Comparison of ENCODE assay signal across 26 cellular contexts in the genomic region with DNA sequence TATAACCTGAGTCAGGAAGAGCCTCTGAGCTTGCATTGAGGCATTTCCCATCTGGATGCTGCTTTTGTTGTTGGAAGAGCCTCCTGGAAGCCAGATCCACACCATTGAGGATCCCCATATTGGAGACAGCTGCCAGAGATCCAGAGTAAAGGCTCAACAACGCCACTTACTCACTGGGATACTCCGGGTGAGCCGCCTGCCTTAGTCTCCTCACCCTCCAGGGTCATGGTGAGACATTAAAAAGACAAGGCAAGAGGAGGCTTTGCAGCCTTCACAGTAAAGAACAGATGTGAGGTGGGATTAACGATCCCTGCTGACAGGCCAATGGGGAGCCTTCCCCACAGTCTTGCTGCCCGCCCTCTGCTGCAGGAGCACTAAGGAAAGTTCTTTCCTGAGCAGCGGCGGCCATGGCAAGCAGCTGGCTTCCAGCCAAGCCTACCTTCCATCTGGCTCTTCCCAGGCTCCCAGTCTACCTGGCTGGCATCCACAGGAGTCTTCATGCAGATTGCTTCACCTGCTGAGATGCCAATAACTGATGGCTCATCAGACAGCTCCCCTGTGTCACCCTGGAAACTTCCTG.
A peak's percentile ranks its signal among the peaks of the same experiment; 100 is the strongest.
DNase-seq lines count a peak whose midpoint lies in the region; ATAC-seq and TF ChIP-seq lines count a peak whose summit lies in the region.
"Had no signal": no experiment of that assay in that cellular context is flagged by ENCODE, and none has a peak within 500 bp of the region (broad histone marks: within the 10 kb centered on the region; RNA-seq: fewer than 3 reads in every experiment).

No MANE protein-coding gene starts in this region.

- no peaks in the 10 kb centered on the region for H3K4me1 ChIP-seq in endodermal cell (ENCODE audit: control insufficient read depth, insufficient read depth, low read length)
- H3K4me1 ChIP-seq: heart left ventricle, sigmoid colon, tibial artery had no signal

- no peak overlapping the region for H3K27ac Mint-ChIP-seq in endodermal cell
- H3K27ac Mint-ChIP-seq: activated CD8-positive, alpha-beta T cell treated with anti-CD3 and anti-CD28 coated beads for 36 hours; activated naive CD8-positive, alpha-beta T cell treated with anti-CD3 and anti-CD28 coated beads, Interleukin-2, amount 10 ng/mL, durations not matched to agents 7 days and 5 days; CD14-positive monocyte; progenitor cell of endocrine pancreas; stimulated activated naive CD8-positive, alpha-beta T cell treated with anti-CD3 and anti-CD28 coated beads, Interleukin-15, Interleukin-2, amounts not matched to agents 100 ng/mL and 50 ng/mL, for 24 hours; T-cell had no signal

- no peak for TF ChIP-seq RAD21 in Ishikawa (IDR thresholded peaks at IDR 0.05; ENCODE audit: low read depth)

- 75 to 80% methylated on average over 4 to 7 of the region's 7 CpGs for WGBS in endodermal cell (ENCODE audit: insufficient coverage in 1 of 2, insufficient read length in 1 of 2), 2 experiments

- no peak for TF ChIP-seq POLR2A in erythroblast (IDR thresholded peaks at IDR 0.05; ENCODE audit: low read length)

- H3K9me3 Mint-ChIP-seq in endodermal cell: no peaks in the 10 kb centered on the region
- H3K9me3 Mint-ChIP-seq: activated CD8-positive, alpha-beta T cell treated with anti-CD3 and anti-CD28 coated beads for 36 hours; activated naive CD8-positive, alpha-beta T cell treated with anti-CD3 and anti-CD28 coated beads, Interleukin-2, amount 10 ng/mL, durations not matched to agents 7 days and 5 days; neural crest cell; stimulated activated naive CD8-positive, alpha-beta T cell treated with anti-CD3 and anti-CD28 coated beads, Interleukin-15, Interleukin-2, amounts not matched to agents 100 ng/mL and 50 ng/mL, for 24 hours; T-cell had no signal

- H3K27me3 ChIP-seq in endodermal cell (ENCODE audit: control insufficient read depth, insufficient read depth, low read length, poor library complexity, severe bottlenecking): no peaks in the 10 kb centered on the region
- H3K27me3 ChIP-seq: sigmoid colon, tibial artery had no signal

- H3K36me3 ChIP-seq in endodermal cell (ENCODE audit: control insufficient read depth, insufficient read depth, low read length): no peaks in the 10 kb centered on the region
- H3K36me3 ChIP-seq: heart left ventricle, sigmoid colon, tibial artery had no signal

- H3K4me3 ChIP-seq in endodermal cell (ENCODE audit: low read length): no peak overlapping the region
- H3K4me3 ChIP-seq: heart left ventricle, sigmoid colon, tibial artery had no signal

- no peak overlapping the region for H3K9ac ChIP-seq in endodermal cell (ENCODE audit: extremely low read depth, low read length, poor library complexity, severe bottlenecking)

- no peaks in the 10 kb centered on the region for H3K9me3 ChIP-seq in endodermal cell (ENCODE audit: control insufficient read depth, low read length)
- H3K9me3 ChIP-seq: heart left ventricle, sigmoid colon, tibial artery had no signal

- H3K27ac ChIP-seq in endodermal cell (ENCODE audit: low read depth, low read length): no peak overlapping the region
- H3K27ac ChIP-seq: heart left ventricle, sigmoid colon, tibial artery had no signal

- H3K36me3 Mint-ChIP-seq in endodermal cell (ENCODE audit: low read depth): no peaks in the 10 kb centered on the region
- H3K36me3 Mint-ChIP-seq: activated naive CD8-positive, alpha-beta T cell treated with anti-CD3 and anti-CD28 coated beads, Interleukin-2, amount 10 ng/mL, durations not matched to agents 7 days and 5 days; CD14-positive monocyte; T-cell had no signal

- no peak for ATAC-seq in GM21786 (IDR thresholded peaks at IDR 0.05; ENCODE audit: unreplicated experiment)
- ATAC-seq: activated CD8-positive, alpha-beta T cell treated with anti-CD3 and anti-CD28 coated beads for 36 hours; heart left ventricle; left cardiac atrium; T-cell had no signal

- DNase-seq in COR-L47 (lab: John Stamatoyannopoulos, UW): peak; percentile 69
- DNase-seq in NCI-H524 treated with DMSO at 0.1 percent for 48 hours (lab: John Stamatoyannopoulos, UW): peak; percentile 90
- DNase-seq in endodermal cell: peak; percentile 50
- no peak for DNase-seq in COLO829 (ENCODE audit: low spot score)
- DNase-seq in erythroblast (lab: John Stamatoyannopoulos, UW): no peak
- no peak for DNase-seq in EL
- DNase-seq: activated CD4-positive, alpha-beta T cell treated with anti-CD3 and anti-CD28 coated beads for 1 hour; activated CD8-positive, alpha-beta T cell treated with anti-CD3 and anti-CD28 coated beads for 36 hours; activated effector memory CD4-positive, alpha-beta T cell treated with Interleukin-2 at 50 U/mL for 16 hours; activated naive CD8-positive, alpha-beta T cell treated with anti-CD3 and anti-CD28 coated beads, Interleukin-2, amount 10 ng/mL, durations not matched to agents 7 days and 5 days; heart left ventricle; left cardiac atrium; mammary epithelial cell; NCI-H187 treated with DMSO at 0.1 percent for 48 hours; NCI-H774; OCI-M1; SIG-M5; sigmoid colon; T-cell; tibial artery had no signal

- no peaks in the 10 kb centered on the region for H3K27me3 Mint-ChIP-seq in endodermal cell (ENCODE audit: insufficient read depth)
- H3K27me3 Mint-ChIP-seq: activated naive CD8-positive, alpha-beta T cell treated with anti-CD3 and anti-CD28 coated beads, Interleukin-2, amount 10 ng/mL, durations not matched to agents 7 days and 5 days; stimulated activated naive CD8-positive, alpha-beta T cell treated with anti-CD3 and anti-CD28 coated beads, Interleukin-15, Interleukin-2, amounts not matched to agents 100 ng/mL and 50 ng/mL, for 24 hours had no signal

- no peak for TF ChIP-seq CTCF in endodermal cell (conservative IDR thresholded peaks at IDR 0.05)

- TF ChIP-seq EP300 in Ishikawa (IDR thresholded peaks at IDR 0.05; ENCODE audit: borderline replicate concordance): no peak

- H3K4me3 Mint-ChIP-seq in endodermal cell: no peak overlapping the region
- H3K4me3 Mint-ChIP-seq: activated CD8-positive, alpha-beta T cell treated with anti-CD3 and anti-CD28 coated beads for 36 hours; activated naive CD8-positive, alpha-beta T cell treated with anti-CD3 and anti-CD28 coated beads, Interleukin-2, amount 10 ng/mL, durations not matched to agents 7 days and 5 days; CD14-positive monocyte; neural crest cell; stimulated activated naive CD8-positive, alpha-beta T cell treated with anti-CD3 and anti-CD28 coated beads, Interleukin-15, Interleukin-2, amounts not matched to agents 100 ng/mL and 50 ng/mL, for 24 hours; T-cell had no signal

- no peaks in the 10 kb centered on the region for H3K4me1 Mint-ChIP-seq in endodermal cell
- H3K4me1 Mint-ChIP-seq: activated naive CD8-positive, alpha-beta T cell treated with anti-CD3 and anti-CD28 coated beads, Interleukin-2, amount 10 ng/mL, durations not matched to agents 7 days and 5 days; neural crest cell; T-cell had no signal

TF ChIP-seq in Ishikawa, 13 proteins besides CTCF, POLR2A, EP300 and RAD21:
- TF ChIP-seq TAF1 (IDR thresholded peaks at IDR 0.05; ENCODE audit: low read depth) (no peak), NFIC (IDR thresholded peaks at IDR 0.05) (0 out of 2 replicates have a peak, but pooled peaks have one; percentile 13)

Comparison
In these comparisons a context has a peak if more than half of its experiments do, and no peak if none do; other contexts are left out.
1. DNase-seq: peak in COR-L47 (single experiment), NCI-H524 treated with DMSO at 0.1 percent for 48 hours (single experiment) and endodermal cell (single experiment); none in COLO829 (single experiment), erythroblast (0 of 2) and EL (single experiment).